6 cellular contexts compared by ENCODE assay signal in the genomic region with DNA sequence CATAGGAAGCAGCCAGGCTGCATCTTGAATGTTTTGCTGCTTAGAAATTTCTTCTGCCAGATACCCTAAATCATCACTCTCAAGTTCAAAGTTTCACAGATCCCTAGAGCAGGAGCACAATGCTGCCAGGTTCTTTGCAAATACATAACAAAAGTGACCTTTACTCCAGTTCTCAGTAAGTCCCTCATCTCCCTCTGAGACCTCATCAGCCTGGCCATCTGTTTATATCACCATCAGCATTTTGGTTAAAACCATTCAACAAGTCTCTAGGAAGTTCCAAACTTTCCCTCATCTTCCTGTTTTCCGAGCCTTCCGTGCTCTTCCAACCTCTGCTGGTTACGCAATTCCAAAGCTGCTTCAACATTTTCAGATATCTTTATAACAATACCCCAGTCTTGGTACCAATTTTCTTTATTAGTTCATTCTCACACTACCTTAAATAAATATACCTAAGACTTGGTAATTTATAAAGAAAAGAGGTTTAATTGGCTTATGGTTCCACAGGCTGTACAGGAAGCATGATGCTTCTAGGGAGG.
A peak's percentile ranks its signal among the peaks of the same experiment; 100 is the strongest.
DNase-seq lines count a peak whose midpoint lies in the region; ATAC-seq, FAIRE-seq and TF ChIP-seq lines count a peak whose summit lies in the region.
"Not testable (repeated sequence)": the region's sequence is repeated elsewhere in the genome, so short reads cannot be mapped to it uniquely, and the experiment has no call there.

No MANE protein-coding gene starts in this region.

- H3K4me2 ChIP-seq in GM23338; K562 (ENCODE audit: insufficient read depth, low read length); endothelial cell of umbilical vein (ENCODE audit: insufficient read depth, low read length); HepG2 (ENCODE audit: low read depth, low read length): not testable (repeated sequence)

- H3K4me3 Mint-ChIP-seq in GM23338 = not testable (repeated sequence)

- H3K36me3 Mint-ChIP-seq in GM23338 (ENCODE audit: low read depth) = not testable (repeated sequence)

- H3K9me3 ChIP-seq in K562 (replicated peaks; ENCODE audit: control insufficient read depth, insufficient read depth, low read depth, low read length); endothelial cell of umbilical vein (replicated peaks; ENCODE audit: control insufficient read depth, insufficient read depth, low read length); HepG2 (ENCODE audit: low read length): not testable (repeated sequence)

- not testable (repeated sequence) for BruUV-seq in K562 (replicated peaks; lab: Mats Ljungman, UMichigan); endothelial cell of umbilical vein (replicated peaks; lab: Mats Ljungman, UMichigan); HepG2 (replicated peaks; lab: Mats Ljungman, UMichigan)

- peaks cover 32% of the 10 kb centered on the region for H3K9me3 Mint-ChIP-seq in GM23338

- H3K27me3 Mint-ChIP-seq in GM23338 (ENCODE audit: insufficient read depth, low read depth, poor library complexity) = not testable (repeated sequence)

- in situ Hi-C loops in K562 (cut with MboI); HepG2 (cut with HindIII; ENCODE audit: extremely low pct_ligation_motif_present, low pct_unique_long_range_greater_than_20kb): not testable (repeated sequence)

- not testable (repeated sequence) for TF ChIP-seq POLR2A in K562 (conservative IDR thresholded peaks at IDR 0.05); endothelial cell of umbilical vein (IDR thresholded peaks at IDR 0.05; ENCODE audit: low read depth, low read length); HepG2 (IDR thresholded peaks at IDR 0.05; ENCODE audit: insufficient read depth in 1 of 2, low read depth in 2 of 2, low read length in 2 of 2)

- intact Hi-C loops in K562 (cut with micrococcal nuclease); endothelial cell of umbilical vein (cut with micrococcal nuclease); HepG2 (cut with micrococcal nuclease; ENCODE audit: unreplicated experiment): not testable (repeated sequence)

- POLR2A ChIA-PET in K562 (lab: Yijun Ruan, JAX); endothelial cell of umbilical vein (lab: Charles Lee); HepG2 (lab: Yijun Ruan, JAX): not testable (repeated sequence)

- not testable (repeated sequence) for H3K27ac Mint-ChIP-seq in GM23338

- TF ChIP-seq CTCF in GM23338 (conservative IDR thresholded peaks at IDR 0.05; ENCODE audit: low read depth in 2 of 2); K562 (IDR thresholded peaks at IDR 0.05 in 2 of 3, conservative IDR thresholded peaks at IDR 0.05 in 1 of 3; ENCODE audit: insufficient read depth in 2 of 3, low read depth in 1 of 3, low read length in 3 of 3); endothelial cell of umbilical vein (IDR thresholded peaks at IDR 0.05; ENCODE audit: extremely low read depth in 1 of 2, insufficient read depth in 1 of 2, low read depth in 1 of 2, low read length in 2 of 2); HepG2 (CRISPR knock-in tag; IDR thresholded peaks at IDR 0.05): not testable (repeated sequence)

- dilution Hi-C loops in endothelial cell of umbilical vein (cut with MboI; ENCODE audit: extremely low pct_ligation_motif_present, low sequenced_read_pairs) = not testable (repeated sequence)

- peaks cover 23% of the 10 kb centered on the region for H3K9me2 ChIP-seq in GM23338 (ENCODE audit: insufficient read depth)

- not testable (repeated sequence) for H3K9me1 ChIP-seq in K562 (ENCODE audit: control insufficient read depth, insufficient read depth, low read length); endothelial cell of umbilical vein (replicated peaks; ENCODE audit: control insufficient read depth, extremely low read depth, insufficient read depth, low read length)

- H3K79me2 ChIP-seq in GM23338 (replicated peaks; ENCODE audit: insufficient read depth); K562 (ENCODE audit: control insufficient read depth, insufficient read depth, low read length); endothelial cell of umbilical vein (ENCODE audit: control insufficient read depth, insufficient read depth, low read length); HepG2 (ENCODE audit: insufficient read depth, low read length): not testable (repeated sequence)

- CTCF ChIA-PET in K562 (lab: Yijun Ruan, JAX; ENCODE audit: low intra/inter-chr PET ratio); endothelial cell of umbilical vein (lab: Charles Lee); HepG2 (lab: Yijun Ruan, JAX; ENCODE audit: low intra/inter-chr PET ratio, low total read pairs): not testable (repeated sequence)

- H3K27ac ChIP-seq in GM23338 (ENCODE audit: low read depth); K562 (ENCODE audit: extremely low read depth, low read depth, low read length); endothelial cell of umbilical vein (ENCODE audit: insufficient read depth, low read depth, low read length); HepG2 (ENCODE audit: extremely low read length, insufficient read depth, low read length): not testable (repeated sequence)

- DNase-seq in GM23338 (ENCODE audit: low spot score); K562 (ENCODE audit: extremely low read depth in 1 of 4, low spot score in 3 of 4); HepG2 (ENCODE audit: low spot score): not testable (repeated sequence)
- DNase-seq in dermis microvascular lymphatic vessel endothelial cell (ENCODE audit: low read depth in 2 of 2) (peak; percentile 11 to 33), endothelial cell of umbilical vein (ENCODE audit: low read depth, low spot score) (peak; percentile 27)

- TF ChIP-seq EP300 in Ishikawa (IDR thresholded peaks at IDR 0.05; ENCODE audit: borderline replicate concordance); K562 (IDR thresholded peaks at IDR 0.05; ENCODE audit: low read length); HepG2 (IDR thresholded peaks at IDR 0.05; ENCODE audit: low read depth in 2 of 2, low read length in 2 of 2); HepG2 (CRISPR knock-in tag; IDR thresholded peaks at IDR 0.05; ENCODE audit: borderline replicate concordance): not testable (repeated sequence)

- H3K4me1 ChIP-seq in GM23338 (ENCODE audit: insufficient read depth); K562 (replicated peaks in 1 of 2; ENCODE audit: control insufficient read depth in 2 of 2, insufficient read depth in 2 of 2, low read length in 2 of 2); endothelial cell of umbilical vein (ENCODE audit: control insufficient read depth, extremely low read depth, insufficient read depth, low read length): not testable (repeated sequence)
- peaks cover 29% of the 10 kb centered on the region for H3K4me1 ChIP-seq in HepG2 (ENCODE audit: insufficient read depth, low read length)

- not testable (repeated sequence) for TF ChIP-seq RAD21 in Ishikawa (IDR thresholded peaks at IDR 0.05; ENCODE audit: low read depth); K562 (CRISPR knock-in tag; conservative IDR thresholded peaks at IDR 0.05 in 1 of 2, IDR thresholded peaks at IDR 0.05 in 1 of 2); HepG2 (CRISPR knock-in tag; IDR thresholded peaks at IDR 0.05)

- ATAC-seq in GM23338, K562, HepG2: not testable (repeated sequence)

- WGBS in K562 (ENCODE audit: insufficient coverage, low coverage, missing lambda C conversion rate) = 0% methylated on average over 3 of the region's 3 CpGs
- 73% methylated on average over 3 of the region's 3 CpGs for WGBS in HepG2 (ENCODE audit: low lambda C conversion rate)

- peak overlapping the region; percentile 66; the same call in 1 of the 2 replicates for H2AFZ ChIP-seq in GM23338
- H2AFZ ChIP-seq in K562 (ENCODE audit: low read depth, low read length); endothelial cell of umbilical vein (ENCODE audit: low read depth, low read length); HepG2 (ENCODE audit: low read length): not testable (repeated sequence)

- not testable (repeated sequence) for H4K20me1 ChIP-seq in GM23338 (replicated peaks; ENCODE audit: insufficient read depth); K562 (replicated peaks; ENCODE audit: control insufficient read depth, insufficient read depth, low read length); endothelial cell of umbilical vein (replicated peaks; ENCODE audit: control insufficient read depth, extremely low read depth, insufficient read depth, low read length); HepG2 (ENCODE audit: insufficient read depth, low read length)

- not testable (repeated sequence) for H3F3A ChIP-seq in GM23338 (replicated peaks; ENCODE audit: low read depth)

- H3K4me1 Mint-ChIP-seq in GM23338 = not testable (repeated sequence)

- not testable (repeated sequence) for H3K9ac ChIP-seq in K562 (ENCODE audit: insufficient read depth in 1 of 2, low read depth in 2 of 2, low read length in 2 of 2); endothelial cell of umbilical vein (replicated peaks; ENCODE audit: extremely low read depth, insufficient read depth, low read length); HepG2 (ENCODE audit: insufficient read depth, low read depth, low read length)

- FAIRE-seq in K562 (lab: Jason Lieb, UNC); endothelial cell of umbilical vein (lab: Jason Lieb, UNC); HepG2 (lab: Jason Lieb, UNC): not testable (repeated sequence)

- H3K36me3 ChIP-seq in GM23338 (ENCODE audit: insufficient read depth); K562 (ENCODE audit: control insufficient read depth, insufficient read depth, low read length); endothelial cell of umbilical vein (ENCODE audit: control insufficient read depth in 2 of 2, extremely low read depth in 1 of 2, insufficient read depth in 2 of 2, low read length in 2 of 2); HepG2 (replicated peaks in 1 of 2; ENCODE audit: control insufficient read depth in 1 of 2, insufficient read depth in 2 of 2, low read length in 2 of 2): not testable (repeated sequence)

- H3K27me3 ChIP-seq in GM23338 (ENCODE audit: insufficient read depth); K562 (ENCODE audit: control insufficient read depth in 2 of 2, insufficient read depth in 2 of 2, low read length in 2 of 2); endothelial cell of umbilical vein (ENCODE audit: control insufficient read depth in 2 of 2, insufficient read depth in 2 of 2, low read length in 2 of 2); HepG2 (ENCODE audit: control insufficient read depth in 1 of 2, insufficient read depth in 2 of 2, low read length in 2 of 2): not testable (repeated sequence)

- H3K4me3 ChIP-seq in GM23338; K562; endothelial cell of umbilical vein (replicated peaks in 1 of 3; ENCODE audit: insufficient read depth in 1 of 3, low read depth in 1 of 3, low read length in 3 of 3); HepG2 (replicated peaks in 1 of 3; ENCODE audit: insufficient read depth in 1 of 3, low read depth in 2 of 3, low read length in 3 of 3): not testable (repeated sequence)
